Comparison of ENCODE assay signal across 8 cellular contexts in genomic region chr15:99424978-99425665, GRCh38.
DNase-seq lines count a peak whose midpoint lies in the region; ATAC-seq lines count a peak whose summit lies in the region.

No MANE protein-coding gene starts in this region.

- H3K27me3 ChIP-seq in duodenal mucosa (ENCODE audit: control insufficient read depth in 1 of 2, insufficient read depth in 2 of 2, low read length in 2 of 2): no peaks in the 10 kb centered on the region

- H3K4me1 ChIP-seq in duodenal mucosa (ENCODE audit: control insufficient read depth in 1 of 2, insufficient read depth in 2 of 2, low read length in 2 of 2): no peaks in the 10 kb centered on the region

- peaks cover 64% of the 10 kb centered on the region for H3K4me1 Mint-ChIP-seq in activated CD4-positive, alpha-beta T cell treated with anti-CD3 and anti-CD28 coated beads, Interleukin-2, amount 10 ng/mL, durations not matched to agents 7 days and 5 days
- peaks cover 42 to 85% (median 73%) of the 10 kb centered on the region in 4 donors for H3K4me1 Mint-ChIP-seq in naive thymus-derived CD8-positive, alpha-beta T cell

- peaks cover 23% of the 10 kb centered on the region for H3K36me3 Mint-ChIP-seq in activated CD4-positive, alpha-beta T cell treated with anti-CD3 and anti-CD28 coated beads, Interleukin-2, amount 10 ng/mL, durations not matched to agents 7 days and 5 days (ENCODE audit: low read depth)
- H3K36me3 Mint-ChIP-seq in naive thymus-derived CD8-positive, alpha-beta T cell: no peaks in the 10 kb centered on the region

- peaks cover 13% of the 10 kb centered on the region for H3K9me3 Mint-ChIP-seq in activated CD4-positive, alpha-beta T cell treated with anti-CD3 and anti-CD28 coated beads, Interleukin-2, amount 10 ng/mL, durations not matched to agents 7 days and 5 days
- H3K9me3 Mint-ChIP-seq in naive thymus-derived CD8-positive, alpha-beta T cell: no peaks in the 10 kb centered on the region

- H3K9me3 ChIP-seq in duodenal mucosa (ENCODE audit: control insufficient read depth in 1 of 2, low read length in 2 of 2): no peaks in the 10 kb centered on the region

- CTCF ChIA-PET in activated CD4-positive, alpha-beta T cell treated with anti-CD3 and anti-CD28 coated beads, Interleukin-2, amount 10 ng/mL, durations not matched to agents 7 days and 5 days (lab: Charles Lee): interaction anchor here (1.1 to 1.2 kb wide), 2 partner anchors 12 to 24 kb away, joined by 3 to 4 read pairs; no protein-coding TSS in a partner anchor

- no peak overlapping the region for H3K4me3 ChIP-seq in duodenal mucosa (ENCODE audit: low read depth in 1 of 2, low read length in 2 of 2)

- no peaks in the 10 kb centered on the region for H3K36me3 ChIP-seq in duodenal mucosa (ENCODE audit: control insufficient read depth in 1 of 2, insufficient read depth in 2 of 2, low read length in 2 of 2)

- H3K27ac ChIP-seq in duodenal mucosa (ENCODE audit: low read depth, low read length) (peak overlapping the region; percentile 73), substantia nigra (ENCODE audit: low read depth, low read length, poor library complexity, severe bottlenecking) (peak overlapping the region; percentile 35)

- POLR2A ChIA-PET in activated CD4-positive, alpha-beta T cell treated with anti-CD3 and anti-CD28 coated beads, Interleukin-2, amount 10 ng/mL, durations not matched to agents 7 days and 5 days (lab: Charles Lee): no interaction called here
- POLR2A ChIA-PET in naive thymus-derived CD8-positive, alpha-beta T cell (lab: Charles Lee): interaction anchor here (1.0 to 5.9 kb wide), 5 partner anchors 9 to 88 kb away, joined by 3 to 42 read pairs (median 28); no protein-coding TSS in a partner anchor

- no peak overlapping the region for H3K9ac ChIP-seq in duodenal mucosa (ENCODE audit: low read depth in 1 of 2, low read length in 2 of 2)

- peak; percentile 57 for DNase-seq in activated CD4-positive, alpha-beta T cell treated with anti-CD3 and anti-CD28 coated beads, Interleukin-2, amount 10 ng/mL, durations not matched to agents 7 days and 5 days
- DNase-seq in naive thymus-derived CD8-positive, alpha-beta T cell: peak in 4 of 10 donors; percentile 41 to 71 (median 48)
- DNase-seq in substantia nigra (lab: John Stamatoyannopoulos, UW): peak in 8 of 49 donors; percentile 26 to 55 (median 42)
- no peak for DNase-seq in D341Med (ENCODE audit: low spot score)
- no peak for DNase-seq in NCI-H1436 (lab: John Stamatoyannopoulos, UW)

- peak overlapping the region; percentile 97 for H3K27ac Mint-ChIP-seq in activated CD4-positive, alpha-beta T cell treated with anti-CD3 and anti-CD28 coated beads, Interleukin-2, amount 10 ng/mL, durations not matched to agents 7 days and 5 days
- peak overlapping the region; percentile 91 to 100 (median 98) for H3K27ac Mint-ChIP-seq in naive thymus-derived CD8-positive, alpha-beta T cell

- no peaks in the 10 kb centered on the region for H3K27me3 Mint-ChIP-seq in activated CD4-positive, alpha-beta T cell treated with anti-CD3 and anti-CD28 coated beads, Interleukin-2, amount 10 ng/mL, durations not matched to agents 7 days and 5 days
- no peaks in the 10 kb centered on the region for H3K27me3 Mint-ChIP-seq in naive thymus-derived CD8-positive, alpha-beta T cell

- ATAC-seq in GM19035 (IDR thresholded peaks at IDR 0.05; ENCODE audit: unreplicated experiment) (peak; percentile 86), HG03439 (IDR thresholded peaks at IDR 0.05; ENCODE audit: unreplicated experiment) (peak; percentile 56)
- peak; percentile 75 to 84 for ATAC-seq in naive thymus-derived CD8-positive, alpha-beta T cell

- H3K4me3 Mint-ChIP-seq in activated CD4-positive, alpha-beta T cell treated with anti-CD3 and anti-CD28 coated beads, Interleukin-2, amount 10 ng/mL, durations not matched to agents 7 days and 5 days: peak overlapping the region; percentile 47
- H3K4me3 Mint-ChIP-seq in naive thymus-derived CD8-positive, alpha-beta T cell: peak overlapping the region; percentile 69 to 92 (median 84)
